In the genomic region with DNA sequence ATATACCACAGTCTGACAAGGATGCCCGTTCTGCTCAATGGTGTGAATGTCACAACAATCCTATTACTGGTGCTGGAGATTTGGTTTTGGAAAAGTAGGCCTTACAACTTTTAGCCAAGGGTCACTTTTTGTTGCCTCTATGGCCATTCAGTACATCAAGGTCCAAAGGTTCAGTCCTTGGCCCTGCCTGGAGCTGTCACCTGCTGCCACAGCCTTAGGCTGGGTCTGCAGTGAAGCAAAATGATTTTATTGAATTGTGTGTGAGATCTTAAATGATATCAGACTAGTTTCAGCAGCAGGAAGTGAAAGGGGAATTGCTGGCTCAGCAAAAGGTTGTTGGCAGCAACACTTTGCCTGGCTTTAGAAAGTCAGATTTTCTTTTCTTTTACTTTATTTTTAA, we compare ENCODE assay signal across 2 cellular contexts.
TF ChIP-seq lines count a peak whose summit lies in the region.

No MANE protein-coding gene starts in this region.

TF ChIP-seq in SK-N-SH treated with all-trans-retinoic acid at 6 μM for 48 hours, 23 proteins besides CTCF, POLR2A, EP300 and RAD21 (continued from another document):
- TF ChIP-seq, protein P1, sequence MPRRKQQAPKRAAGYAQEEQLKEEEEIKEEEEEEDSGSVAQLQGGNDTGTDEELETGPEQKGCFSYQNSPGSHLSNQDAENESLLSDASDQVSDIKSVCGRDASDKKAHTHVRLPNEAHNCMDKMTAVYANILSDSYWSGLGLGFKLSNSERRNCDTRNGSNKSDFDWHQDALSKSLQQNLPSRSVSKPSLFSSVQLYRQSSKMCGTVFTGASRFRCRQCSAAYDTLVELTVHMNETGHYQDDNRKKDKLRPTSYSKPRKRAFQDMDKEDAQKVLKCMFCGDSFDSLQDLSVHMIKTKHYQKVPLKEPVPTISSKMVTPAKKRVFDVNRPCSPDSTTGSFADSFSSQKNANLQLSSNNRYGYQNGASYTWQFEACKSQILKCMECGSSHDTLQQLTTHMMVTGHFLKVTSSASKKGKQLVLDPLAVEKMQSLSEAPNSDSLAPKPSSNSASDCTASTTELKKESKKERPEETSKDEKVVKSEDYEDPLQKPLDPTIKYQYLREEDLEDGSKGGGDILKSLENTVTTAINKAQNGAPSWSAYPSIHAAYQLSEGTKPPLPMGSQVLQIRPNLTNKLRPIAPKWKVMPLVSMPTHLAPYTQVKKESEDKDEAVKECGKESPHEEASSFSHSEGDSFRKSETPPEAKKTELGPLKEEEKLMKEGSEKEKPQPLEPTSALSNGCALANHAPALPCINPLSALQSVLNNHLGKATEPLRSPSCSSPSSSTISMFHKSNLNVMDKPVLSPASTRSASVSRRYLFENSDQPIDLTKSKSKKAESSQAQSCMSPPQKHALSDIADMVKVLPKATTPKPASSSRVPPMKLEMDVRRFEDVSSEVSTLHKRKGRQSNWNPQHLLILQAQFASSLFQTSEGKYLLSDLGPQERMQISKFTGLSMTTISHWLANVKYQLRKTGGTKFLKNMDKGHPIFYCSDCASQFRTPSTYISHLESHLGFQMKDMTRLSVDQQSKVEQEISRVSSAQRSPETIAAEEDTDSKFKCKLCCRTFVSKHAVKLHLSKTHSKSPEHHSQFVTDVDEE (CRISPR knock-in tag; IDR thresholded peaks at IDR 0.05): no peak
- no peak for TF ChIP-seq CSDC2 (CRISPR knock-in tag; IDR thresholded peaks at IDR 0.05)

TF ChIP-seq in liver, 16 proteins besides CTCF, POLR2A, EP300 and RAD21 (continued from another document):
- TF ChIP-seq NR2F2 (IDR thresholded peaks at IDR 0.05) (no peak), YY1 (IDR thresholded peaks at IDR 0.05) (peak; percentile 16), HNF4A (conservative IDR thresholded peaks at IDR 0.05) (peak; percentile 88 to 92), RXRA (IDR thresholded peaks at IDR 0.05) (peak; percentile 35 to 48), HNF4G (IDR thresholded peaks at IDR 0.05) (peak; percentile 74), FOXA1 (IDR thresholded peaks at IDR 0.05) (no peak), TAF1 (conservative IDR thresholded peaks at IDR 0.05) (no peak), ZBTB33 (IDR thresholded peaks at IDR 0.05) (no peak), EGR1 (IDR thresholded peaks at IDR 0.05; ENCODE audit: low read depth in 2 of 2) (no peak), GABPA (IDR thresholded peaks at IDR 0.05 in 1 of 2, conservative IDR thresholded peaks at IDR 0.05 in 1 of 2) (no peak)
- TF ChIP-seq, protein P2, sequence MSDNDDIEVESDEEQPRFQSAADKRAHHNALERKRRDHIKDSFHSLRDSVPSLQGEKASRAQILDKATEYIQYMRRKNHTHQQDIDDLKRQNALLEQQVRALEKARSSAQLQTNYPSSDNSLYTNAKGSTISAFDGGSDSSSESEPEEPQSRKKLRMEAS (IDR thresholded peaks at IDR 0.05): no peak
TF ChIP-seq in liver: peak in this region for 6.
